In genomic region chr12:30286345-30286926, GRCh38 we compare ENCODE assay signal across 8 cellular contexts.
DNase-seq lines count a peak whose midpoint lies in the region; ATAC-seq, FAIRE-seq and TF ChIP-seq lines count a peak whose summit lies in the region.

No MANE protein-coding gene starts in this region.

- H3K4me3 ChIP-seq in coronary artery = no peak overlapping the region

- DNase-seq in NCI-H2029 treated with DMSO at 0.1 percent for 48 hours (lab: John Stamatoyannopoulos, UW) (peak; percentile 36), coronary artery (ENCODE audit: low spot score) (no peak), progenitor cell of endocrine pancreas (ENCODE audit: low spot score, unreplicated experiment) (no peak), middle frontal gyrus (ENCODE audit: extremely low spot score, low spot score) (no peak), hypothalamus (lab: John Stamatoyannopoulos, UW) (no peak), GM19239 (ENCODE audit: insufficient read length, low spot score) (no peak)
- DNase-seq in activated naive CD4-positive, alpha-beta T cell treated with anti-CD3 and anti-CD28 coated beads, Interleukin-2, amount 10 ng/mL, durations not matched to agents 7 days and 5 days = no peak

- H3K27ac Mint-ChIP-seq in progenitor cell of endocrine pancreas = no peak overlapping the region
- no peak overlapping the region for H3K27ac Mint-ChIP-seq in activated naive CD4-positive, alpha-beta T cell treated with anti-CD3 and anti-CD28 coated beads, Interleukin-2, amount 10 ng/mL, durations not matched to agents 7 days and 5 days

- H3K36me3 Mint-ChIP-seq in progenitor cell of endocrine pancreas (ENCODE audit: insufficient read depth) = no peaks in the 10 kb centered on the region
- H3K36me3 Mint-ChIP-seq in activated naive CD4-positive, alpha-beta T cell treated with anti-CD3 and anti-CD28 coated beads, Interleukin-2, amount 10 ng/mL, durations not matched to agents 7 days and 5 days = no peaks in the 10 kb centered on the region

- H3K27ac ChIP-seq in coronary artery = no peak overlapping the region

- H3K9me3 Mint-ChIP-seq in progenitor cell of endocrine pancreas (ENCODE audit: low read depth) = peaks cover 2% of the 10 kb centered on the region
- H3K9me3 Mint-ChIP-seq in activated naive CD4-positive, alpha-beta T cell treated with anti-CD3 and anti-CD28 coated beads, Interleukin-2, amount 10 ng/mL, durations not matched to agents 7 days and 5 days = no peaks in the 10 kb centered on the region

- H3K4me3 Mint-ChIP-seq in progenitor cell of endocrine pancreas (ENCODE audit: low read depth) = no peak overlapping the region
- no peak overlapping the region for H3K4me3 Mint-ChIP-seq in activated naive CD4-positive, alpha-beta T cell treated with anti-CD3 and anti-CD28 coated beads, Interleukin-2, amount 10 ng/mL, durations not matched to agents 7 days and 5 days

- FAIRE-seq in GM19239 (lab: Jason Lieb, UNC) = no peak

- TF ChIP-seq CTCF in coronary artery (IDR thresholded peaks at IDR 0.05) = peak; percentile 28
- TF ChIP-seq CTCF in progenitor cell of endocrine pancreas (IDR thresholded peaks at IDR 0.05; ENCODE audit: unreplicated experiment) = peak; percentile 86

- no peaks in the 10 kb centered on the region for H3K27me3 Mint-ChIP-seq in progenitor cell of endocrine pancreas
- H3K27me3 Mint-ChIP-seq in activated naive CD4-positive, alpha-beta T cell treated with anti-CD3 and anti-CD28 coated beads, Interleukin-2, amount 10 ng/mL, durations not matched to agents 7 days and 5 days = no peaks in the 10 kb centered on the region

- peak; percentile 75 for ATAC-seq in GM18867 (IDR thresholded peaks at IDR 0.05; ENCODE audit: unreplicated experiment)

- no peaks in the 10 kb centered on the region for H3K4me1 Mint-ChIP-seq in progenitor cell of endocrine pancreas (ENCODE audit: low read depth)
- no peaks in the 10 kb centered on the region for H3K4me1 Mint-ChIP-seq in activated naive CD4-positive, alpha-beta T cell treated with anti-CD3 and anti-CD28 coated beads, Interleukin-2, amount 10 ng/mL, durations not matched to agents 7 days and 5 days

- CTCF ChIA-PET in activated naive CD4-positive, alpha-beta T cell treated with anti-CD3 and anti-CD28 coated beads, Interleukin-2, amount 10 ng/mL, durations not matched to agents 7 days and 5 days (lab: Charles Lee) = no interaction called here
